Comparison of ENCODE assay signal across 21 cellular contexts in the genomic region with DNA sequence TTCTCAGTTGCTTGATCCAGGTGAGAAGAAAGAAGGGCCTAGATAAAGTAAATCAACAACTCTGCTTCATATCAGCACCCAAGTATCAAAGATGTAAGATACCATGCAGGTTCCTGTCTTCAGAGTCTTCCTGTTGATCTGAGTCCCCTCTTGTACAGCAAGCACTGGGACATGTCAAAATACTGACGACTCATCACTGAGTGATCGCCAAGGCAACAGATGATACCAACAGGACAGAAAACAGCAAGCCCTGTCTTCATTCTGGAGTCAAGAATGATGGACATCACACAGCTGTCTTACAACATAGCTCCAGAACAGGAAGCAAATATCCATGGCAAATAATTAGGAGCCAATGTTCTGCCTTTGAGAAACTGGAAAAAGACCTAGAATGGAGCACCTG.
DNase-seq lines count a peak whose midpoint lies in the region; FAIRE-seq and TF ChIP-seq lines count a peak whose summit lies in the region.
"Had no signal": no experiment of that assay in that cellular context is flagged by ENCODE, and none has a peak within 500 bp of the region (broad histone marks: within the 10 kb centered on the region; RNA-seq: fewer than 3 reads in every experiment).

No MANE protein-coding gene starts in this region.

- FAIRE-seq in H54 (lab: Jason Lieb, UNC): no peak
- FAIRE-seq: keratinocyte had no signal

- H3K9me3 ChIP-seq in SJCRH30 (replicated peaks) (no peaks in the 10 kb centered on the region), mesodermal cell (ENCODE audit: control insufficient read depth, low read length) (no peaks in the 10 kb centered on the region), WERI-Rb-1 (ENCODE audit: severe bottlenecking) (no peaks in the 10 kb centered on the region)
- H3K9me3 ChIP-seq: lower lobe of right lung had no signal

- peak; percentile 5 for DNase-seq in GM04504 (ENCODE audit: low read depth)
- peak; percentile 69 to 77 for DNase-seq in SJCRH30
- peak; percentile 59 for DNase-seq in fibroblast of mammary gland (ENCODE audit: low read depth)
- no peak for DNase-seq in H7
- DNase-seq in effector CD4-positive, alpha-beta T cell: no peak
- DNase-seq in WERI-Rb-1: no peak
- no peak for DNase-seq in H54 (ENCODE audit: insufficient read length, low spot score)
- DNase-seq: activated CD4-positive, alpha-beta memory T cell treated with anti-CD3 and anti-CD28 coated beads for 36 hours; DMS 273 treated with DMSO at 0.1 percent for 48 hours; endodermal cell; foreskin melanocyte; GDM1; lower lobe of right lung; NCI-H187; NCI-H526 treated with DMSO at 0.1 percent for 48 hours; stimulated activated CD4-positive, alpha-beta T cell treated with anti-CD3 and anti-CD28 coated beads, Interleukin-4, amount 100 ng/mL, for 1 hour; stimulated activated naive CD4-positive, alpha-beta T cell had no signal

- H3K4me1 ChIP-seq in SJCRH30 (peaks cover 14% of the 10 kb centered on the region), mesodermal cell (ENCODE audit: control insufficient read depth, insufficient read depth, low read length, poor library complexity, severe bottlenecking) (no peaks in the 10 kb centered on the region)
- H3K4me1 ChIP-seq: lower lobe of right lung had no signal

- no peak overlapping the region for H3K4me3 ChIP-seq in SJCRH30
- H3K4me3 ChIP-seq in fibroblast of mammary gland (ENCODE audit: control insufficient read depth, low read depth, low read length): no peak overlapping the region
- no peak overlapping the region for H3K4me3 ChIP-seq in mesodermal cell (ENCODE audit: extremely low read depth, insufficient read depth, low read length, poor library complexity, severe bottlenecking)
- H3K4me3 ChIP-seq in H7 (ENCODE audit: insufficient read depth, low read depth, low read length): no peak overlapping the region
- no peak overlapping the region for H3K4me3 ChIP-seq in WERI-Rb-1 (ENCODE audit: low read depth, low read length)
- H3K4me3 ChIP-seq: coronary artery, lower lobe of right lung, smooth muscle cell had no signal

- no peak for TF ChIP-seq POLR2A in H54 (IDR thresholded peaks at IDR 0.05; ENCODE audit: low read depth, low read length)

- 88 to 93% methylated on average over 2 of the region's 2 CpGs for WGBS in mesodermal cell (ENCODE audit: insufficient coverage in 2 of 2), 2 experiments

- H3K36me3 ChIP-seq in SJCRH30: no peaks in the 10 kb centered on the region; the same call in 1 of the 2 replicates
- peaks cover 14% of the 10 kb centered on the region for H3K36me3 ChIP-seq in mesodermal cell (ENCODE audit: control insufficient read depth, insufficient read depth, low read length)
- H3K36me3 ChIP-seq in H7 (replicated peaks; ENCODE audit: control insufficient read depth, insufficient read depth, low read length): no peaks in the 10 kb centered on the region
- H3K36me3 ChIP-seq in WERI-Rb-1: no peaks in the 10 kb centered on the region

- H3K27ac ChIP-seq in SJCRH30 (peak overlapping the region; percentile 72), mesodermal cell (ENCODE audit: low read depth, low read length, severe bottlenecking) (peak overlapping the region; percentile 32), WERI-Rb-1 (no peak overlapping the region)
- H3K27ac ChIP-seq: coronary artery, lower lobe of right lung had no signal

- TF ChIP-seq CTCF in fibroblast of mammary gland (conservative IDR thresholded peaks at IDR 0.05; ENCODE audit: control insufficient read depth, insufficient read depth, low read depth, low read length): no peak
- no peak for TF ChIP-seq CTCF in WERI-Rb-1 (IDR thresholded peaks at IDR 0.05; ENCODE audit: low read depth, low read length)

- H3K27me3 ChIP-seq in SJCRH30 (no peaks in the 10 kb centered on the region), H7 (ENCODE audit: control insufficient read depth, insufficient read depth, low read length) (no peaks in the 10 kb centered on the region), WERI-Rb-1 (ENCODE audit: insufficient read depth, low read depth, severe bottlenecking) (peaks cover 73% of the 10 kb centered on the region)

Comparison
In these comparisons a context has a peak if more than half of its experiments do, and no peak if none do; other contexts are left out.
1. DNase-seq: peak in GM04504 (single experiment), SJCRH30 (2 of 2) and fibroblast of mammary gland (single experiment); none in H7 (single experiment), effector CD4-positive, alpha-beta T cell (single experiment), WERI-Rb-1 (single experiment) and H54 (single experiment).